ENCODE assay signal across 15 cellular contexts in genomic region chr14:50605776-50606175, GRCh38. TPM values are rescaled to one million over a fixed set of nuclear protein-coding genes. Genes with fewer than 3 reads are reported as not detected.
DNase-seq lines count a peak whose midpoint lies in the region; ATAC-seq, FAIRE-seq and TF ChIP-seq lines count a peak whose summit lies in the region.
"Had no signal": no experiment of that assay in that cellular context is flagged by ENCODE, and none has a peak within 500 bp of the region (broad histone marks: within the 10 kb centered on the region; RNA-seq: fewer than 3 reads in every experiment).

No MANE protein-coding gene starts in this region.

- no peak overlapping the region for H2BK15ac ChIP-seq in neuronal stem cell (ENCODE audit: low read length)

- H3K4ac ChIP-seq in neuronal stem cell (ENCODE audit: low read length) = no peak overlapping the region

- no peak overlapping the region for H2BK5ac ChIP-seq in neuronal stem cell (ENCODE audit: low read length)

- H3K27me3 Mint-ChIP-seq in Calu3 (ENCODE audit: unreplicated experiment) = no peaks in the 10 kb centered on the region

- FAIRE-seq in HepG2 (lab: Jason Lieb, UNC) = no peak
- FAIRE-seq in islet of Langerhans (lab: Jason Lieb, UNC) = peak; percentile 47

- H3K36me3 Mint-ChIP-seq in Calu3 (ENCODE audit: insufficient read depth, unreplicated experiment) = no peaks in the 10 kb centered on the region

- H4K91ac ChIP-seq in neuronal stem cell (ENCODE audit: low read depth, low read length, poor library complexity) = no peak overlapping the region

- no peak for TF ChIP-seq EP300 in HepG2 (IDR thresholded peaks at IDR 0.05; ENCODE audit: low read depth in 2 of 2, low read length in 2 of 2)
- no peak for TF ChIP-seq EP300 in HepG2 (CRISPR knock-in tag; IDR thresholded peaks at IDR 0.05; ENCODE audit: borderline replicate concordance)

- no peaks in the 10 kb centered on the region for H3K9me3 Mint-ChIP-seq in Calu3 (ENCODE audit: low read depth, unreplicated experiment)
- H3K9me3 Mint-ChIP-seq: GM23338 had no signal

- H3K27me3 ChIP-seq in liver (ENCODE audit: control insufficient read depth in 4 of 4, insufficient read depth in 4 of 4, low read length in 3 of 4) (no peaks in the 10 kb centered on the region), HepG2 (ENCODE audit: control insufficient read depth in 1 of 2, insufficient read depth in 2 of 2, low read length in 2 of 2) (no peaks in the 10 kb centered on the region), thyroid gland (no peaks in the 10 kb centered on the region), neuronal stem cell (ENCODE audit: control insufficient read depth in 3 of 3, insufficient read depth in 3 of 3, low read depth in 1 of 3, low read length in 3 of 3) (no peaks in the 10 kb centered on the region)
- H3K27me3 ChIP-seq: BLaER1 treated with 17β-estradiol and CSF1 and Interleukin-3, amounts not matched to agents 10 nM and 100 nM had no signal

- 1% methylated on average over 1 of the region's 1 CpG for WGBS in liver
- WGBS in HepG2 (ENCODE audit: low lambda C conversion rate) = 0% methylated on average over 1 of the region's 1 CpG
- 0 to 7% methylated on average over 1 of the region's 1 CpG for WGBS in thyroid gland, 2 donors
- no CpG with 5 or more reads among the region's 1 CpG for WGBS in neuronal stem cell (ENCODE audit: extremely low coverage in 2 of 2, insufficient read length in 2 of 2, insufficient replicate concordance in 1 of 2), 2 donors

- H2AFZ ChIP-seq in HepG2 (ENCODE audit: low read length) = no peak overlapping the region
- H2AFZ ChIP-seq in neuronal stem cell (ENCODE audit: low read length) = no peak overlapping the region
- H2AFZ ChIP-seq: GM23338 had no signal

- BruUV-seq in HepG2 (replicated peaks; lab: Mats Ljungman, UMichigan) (no TSS peak), Calu3 (replicated peaks; lab: Mats Ljungman, UMichigan) (no TSS peak)

- H2AK5ac ChIP-seq in neuronal stem cell (ENCODE audit: low read depth, low read length) = no peak overlapping the region

- no peak overlapping the region for H3K18ac ChIP-seq in neuronal stem cell (ENCODE audit: low read length)

- intact Hi-C loops in HepG2 (cut with micrococcal nuclease; ENCODE audit: unreplicated experiment) (loop anchor here (10.0 kb wide), 1 partner anchor 259 kb away; no protein-coding TSS in a partner anchor), thyroid gland (cut with DNase I) (no loop called here), Calu3 (cut with micrococcal nuclease; ENCODE audit: unreplicated experiment) (no loop called here)

- POLR2A ChIA-PET in HepG2 (lab: Yijun Ruan, JAX) = no interaction called here

- H4K8ac ChIP-seq in neuronal stem cell (ENCODE audit: low read depth, low read length) = no peak overlapping the region

- no peak overlapping the region for H3K14ac ChIP-seq in neuronal stem cell (ENCODE audit: low read length)

- no peak overlapping the region for H3K4me3 Mint-ChIP-seq in Calu3 (ENCODE audit: low read depth, unreplicated experiment)
- H3K4me3 Mint-ChIP-seq: GM23338 had no signal

- no peak for TF ChIP-seq POLR2A in HepG2 (IDR thresholded peaks at IDR 0.05; ENCODE audit: insufficient read depth in 1 of 2, low read depth in 2 of 2, low read length in 2 of 2)
- TF ChIP-seq POLR2A in thyroid gland (IDR thresholded peaks at IDR 0.05) = no peak

- H3K4me2 ChIP-seq in HepG2 (ENCODE audit: low read depth, low read length) (no peak overlapping the region), neuronal stem cell (ENCODE audit: insufficient read depth, low read length, poor library complexity, severe bottlenecking) (no peak overlapping the region)
- H3K4me2 ChIP-seq: BLaER1 treated with 17β-estradiol and CSF1 and Interleukin-3, amounts not matched to agents 10 nM and 100 nM; GM23338 had no signal

- H3K9ac ChIP-seq in liver (ENCODE audit: low read depth in 1 of 2, low read length in 2 of 2) (no peak overlapping the region), HepG2 (ENCODE audit: insufficient read depth, low read depth, low read length) (no peak overlapping the region), neuronal stem cell (ENCODE audit: low read depth, low read length, poor library complexity) (no peak overlapping the region)
- H3K9ac ChIP-seq: BLaER1 treated with 17β-estradiol and CSF1 and Interleukin-3, amounts not matched to agents 10 nM and 100 nM had no signal

- no peak for TF ChIP-seq CTCF in liver (IDR thresholded peaks at IDR 0.05; ENCODE audit: low read depth, low read length, missing input control)
- TF ChIP-seq CTCF in HepG2 (CRISPR knock-in tag; IDR thresholded peaks at IDR 0.05) = no peak
- no peak for TF ChIP-seq CTCF in choroid plexus epithelial cell (conservative IDR thresholded peaks at IDR 0.05; ENCODE audit: low read depth, low read length)
- TF ChIP-seq CTCF in thyroid gland (IDR thresholded peaks at IDR 0.05) = no peak
- no peak for TF ChIP-seq CTCF in Calu3 (IDR thresholded peaks at IDR 0.05; ENCODE audit: unreplicated experiment)

- H3K4me1 ChIP-seq in liver (ENCODE audit: control insufficient read depth in 4 of 4, insufficient read depth in 4 of 4, low read length in 3 of 4) (no peaks in the 10 kb centered on the region), HepG2 (ENCODE audit: insufficient read depth, low read length) (peaks cover 8% of the 10 kb centered on the region), thyroid gland (peaks cover 0 to 11% of the 10 kb centered on the region in 2 donors), neuronal stem cell (ENCODE audit: control insufficient read depth in 2 of 2, insufficient read depth in 1 of 2, low read depth in 1 of 2, low read length in 2 of 2) (no peaks in the 10 kb centered on the region)

- H2BK12ac ChIP-seq in neuronal stem cell (ENCODE audit: low read length) = no peak overlapping the region

- TF ChIP-seq RAD21 in liver (IDR thresholded peaks at IDR 0.05) (no peak), HepG2 (CRISPR knock-in tag; IDR thresholded peaks at IDR 0.05) (no peak)

- no peaks in the 10 kb centered on the region for H3K79me1 ChIP-seq in neuronal stem cell (ENCODE audit: low read depth, low read length)

- in situ Hi-C loops in HepG2 (cut with HindIII; ENCODE audit: extremely low pct_ligation_motif_present, low pct_unique_long_range_greater_than_20kb) = no loop called here

- H3K27ac ChIP-seq in liver (ENCODE audit: low read depth in 1 of 2, low read length in 2 of 2) (no peak overlapping the region), HepG2 (ENCODE audit: extremely low read length, insufficient read depth, low read length) (no peak overlapping the region), thyroid gland (no peak overlapping the region), neuronal stem cell (replicated peaks; ENCODE audit: low read length) (no peak overlapping the region)
- H3K27ac ChIP-seq: 22Rv1; BLaER1 treated with 17β-estradiol and CSF1 and Interleukin-3, amounts not matched to agents 10 nM and 100 nM had no signal

- H3K36me3 ChIP-seq in liver (ENCODE audit: control insufficient read depth in 4 of 4, insufficient read depth in 3 of 4, low read depth in 1 of 4, low read length in 3 of 4) (no peaks in the 10 kb centered on the region), HepG2 (replicated peaks in 1 of 2; ENCODE audit: control insufficient read depth in 1 of 2, insufficient read depth in 2 of 2, low read length in 2 of 2) (no peaks in the 10 kb centered on the region), thyroid gland (no peaks in the 10 kb centered on the region), neuronal stem cell (replicated peaks in 1 of 2; ENCODE audit: control insufficient read depth in 2 of 2, insufficient read depth in 2 of 2, low read length in 2 of 2) (peaks cover 0 to 7% of the 10 kb centered on the region in 2 donors)
- H3K36me3 ChIP-seq: BLaER1 treated with 17β-estradiol and CSF1 and Interleukin-3, amounts not matched to agents 10 nM and 100 nM had no signal

- H4K20me1 ChIP-seq in HepG2 (ENCODE audit: insufficient read depth, low read length) = no peaks in the 10 kb centered on the region
- H4K20me1 ChIP-seq: BLaER1 treated with 17β-estradiol and CSF1 and Interleukin-3, amounts not matched to agents 10 nM and 100 nM had no signal

- no peaks in the 10 kb centered on the region for H3K4me1 Mint-ChIP-seq in Calu3 (ENCODE audit: low read depth, unreplicated experiment)

- ATAC-seq in HepG2 = no peak
- ATAC-seq: GM23338, PC-3, Right ventricle myocardium inferior had no signal

- no peaks in the 10 kb centered on the region for H3K79me2 ChIP-seq in HepG2 (ENCODE audit: insufficient read depth, low read length)

- no peak overlapping the region for H3K23ac ChIP-seq in neuronal stem cell (ENCODE audit: low read depth, low read length, poor library complexity)

- DNase-seq in HepG2 (ENCODE audit: low spot score) (no peak), choroid plexus epithelial cell (ENCODE audit: low read depth) (peak; percentile 34), thyroid gland (peak; percentile 14 to 24), neuronal stem cell (ENCODE audit: low spot score) (no peak), Calu3 (no peak), NCI-H2029 (lab: John Stamatoyannopoulos, UW) (no peak)
- DNase-seq: NCI-H2107, NCI-H748 treated with DMSO at 0.1 percent for 48 hours, PC-3 had no signal

- H3K4me3 ChIP-seq in liver (ENCODE audit: low read depth in 1 of 3, low read length in 3 of 3) = no peak overlapping the region
- no peak overlapping the region for H3K4me3 ChIP-seq in HepG2 (replicated peaks in 1 of 3; ENCODE audit: insufficient read depth in 1 of 3, low read depth in 2 of 3, low read length in 3 of 3)
- H3K4me3 ChIP-seq in choroid plexus epithelial cell (ENCODE audit: low read depth, low read length) = no peak overlapping the region
- no peak overlapping the region for H3K4me3 ChIP-seq in thyroid gland (replicated peaks in 1 of 3)
- H3K4me3 ChIP-seq in neuronal stem cell (ENCODE audit: low read length in 2 of 2) = no peak overlapping the region
- H3K4me3 ChIP-seq: BLaER1 treated with 17β-estradiol and CSF1 and Interleukin-3, amounts not matched to agents 10 nM and 100 nM; GM23338 had no signal

- H2BK120ac ChIP-seq in neuronal stem cell (ENCODE audit: low read depth, low read length) = no peak overlapping the region

- CTCF ChIA-PET in HepG2 (lab: Yijun Ruan, JAX; ENCODE audit: low intra/inter-chr PET ratio, low total read pairs) (no interaction called here), Calu3 (lab: Charles Lee) (interaction anchor here (0.6 kb wide), 1 partner anchor 51 kb away, joined by 7 read pairs; no protein-coding TSS in a partner anchor)

- H3K9me3 ChIP-seq in liver (ENCODE audit: control insufficient read depth in 4 of 4, low read length in 3 of 4) (no peaks in the 10 kb centered on the region), HepG2 (ENCODE audit: low read length) (no peaks in the 10 kb centered on the region), thyroid gland (no peaks in the 10 kb centered on the region), neuronal stem cell (replicated peaks in 1 of 2; ENCODE audit: control insufficient read depth in 2 of 2, insufficient read depth in 1 of 2, low read depth in 1 of 2, low read length in 2 of 2) (no peaks in the 10 kb centered on the region)
- H3K9me3 ChIP-seq: BLaER1 treated with 17β-estradiol and CSF1 and Interleukin-3, amounts not matched to agents 10 nM and 100 nM had no signal

- H3K27ac Mint-ChIP-seq in Calu3 (ENCODE audit: unreplicated experiment) = no peak overlapping the region
- H3K27ac Mint-ChIP-seq: GM23338 had no signal

RNA-seq across cellular contexts. Expression of gene ATL1, which starts 45.8 kb away (rescaled TPM):
- under 1 TPM; 0.33 to 0.79 TPM for total RNA-seq in liver
- under 1 TPM; 0.17 to 0.61 TPM for polyA plus RNA-seq in liver
- total RNA-seq in HepG2 (2016; rRNA removed; fragmentation: Illumina TruSeq; extraction: Trizol) = 0.45 and 0.60 TPM in 2 replicates
- 0.18 and 0.61 TPM in 2 replicates for total RNA-seq in HepG2 (2016; cell fraction: cytosol; rRNA removed; fragmentation: Illumina TruSeq; extraction: Trizol; ENCODE audit: low read depth)
- 0.54 and 0.85 TPM in 2 replicates for total RNA-seq in HepG2 (2016; cell fraction: insoluble cytoplasmic fraction; rRNA removed; fragmentation: Illumina TruSeq; extraction: Trizol)
- total RNA-seq in HepG2 (2016; cell fraction: membrane; rRNA removed; fragmentation: Illumina TruSeq; extraction: Trizol) = 0.31 and 0.46 TPM in 2 replicates
- 0.75 and 0.85 TPM in 2 replicates for total RNA-seq in HepG2 (2016; cell fraction: nucleus; rRNA removed; fragmentation: Illumina TruSeq; extraction: Trizol)
- 0.65 and 0.71 TPM in 2 replicates for polyA plus RNA-seq in HepG2 (2011; rRNA removed)
- polyA plus RNA-seq in HepG2 (2011; cell fraction: cytosol; rRNA removed) = 0.43 and 1.1 TPM in 2 replicates
- polyA plus RNA-seq in HepG2 (2011; cell fraction: nucleus; rRNA removed) = 0.31 and 0.35 TPM in 2 replicates
- 0.79 and 1.1 TPM in 2 replicates for polyA plus RNA-seq in HepG2 (2012)
- 0.08 TPM in 1 of 2 replicates, not detected in the other for polyA plus RNA-seq in HepG2 (2016; cell fraction: cytosol; fragmentation: Illumina TruSeq; extraction: Trizol; ENCODE audit: low read depth)
- 0.56 and 0.61 TPM in 2 replicates for polyA plus RNA-seq in HepG2 (2016; cell fraction: insoluble cytoplasmic fraction; fragmentation: Illumina TruSeq; extraction: Trizol; ENCODE audit: low read depth)
- 0.14 and 0.19 TPM in 2 replicates for polyA plus RNA-seq in HepG2 (2016; cell fraction: membrane; fragmentation: Illumina TruSeq; extraction: Trizol; ENCODE audit: low read depth)
- polyA plus RNA-seq in HepG2 (2016; cell fraction: nucleus; fragmentation: Illumina TruSeq; extraction: Trizol; ENCODE audit: insufficient read depth, low read depth) = 0.72 and 0.83 TPM in 2 replicates
- polyA minus RNA-seq in HepG2 (2011; rRNA and poly(A)+ RNA removed; ENCODE audit: low replicate concordance) = 0.33 and 3.5 TPM in 2 replicates
- 1.2 and 1.4 TPM in 2 replicates for polyA minus RNA-seq in HepG2 (2011; cell fraction: cytosol; rRNA and poly(A)+ RNA removed)
- polyA minus RNA-seq in HepG2 (2011; cell fraction: nucleus; rRNA and poly(A)+ RNA removed) = 1.4 and 1.9 TPM in 2 replicates
- 1 to 10 TPM; 2.1 to 5.4 (median 4.6) TPM for total RNA-seq in thyroid gland
- 7.2 TPM for polyA plus RNA-seq in neuronal stem cell (2013, experiment 1 of 2)
- polyA plus RNA-seq in neuronal stem cell (2013, experiment 2 of 2) = 6.5 TPM
- total RNA-seq in Calu3 (2022) = 3.1 and 4.9 TPM in 2 replicates

Comparison
In these comparisons a context has a peak if more than half of its experiments do, and no peak if none do; other contexts are left out.
1. DNase-seq: peak in choroid plexus epithelial cell (single experiment) and thyroid gland (2 of 2); none in HepG2 (single experiment), neuronal stem cell (single experiment), Calu3 (single experiment) and NCI-H2029 (single experiment).